Comparison of ENCODE assay signal across 21 cellular contexts in genomic region chr10:128115356-128115755, GRCh38. TPM values are rescaled to one million over a fixed set of nuclear protein-coding genes. Genes with fewer than 3 reads are reported as not detected.
A peak's percentile ranks its signal among the peaks of the same experiment; 100 is the strongest.
DNase-seq lines count a peak whose midpoint lies in the region; ATAC-seq, FAIRE-seq and TF ChIP-seq lines count a peak whose summit lies in the region.
"Had no signal": no experiment of that assay in that cellular context is flagged by ENCODE, and none has a peak within 500 bp of the region (broad histone marks: within the 10 kb centered on the region; RNA-seq: fewer than 3 reads in every experiment).

No MANE protein-coding gene starts in this region.

- ATAC-seq in HepG2 (no peak), right lobe of liver (no peak), Panc1 (no peak), esophagus mucosa (no peak)

- no peak overlapping the region for H2BK12ac ChIP-seq in H1 (ENCODE audit: low read depth, low read length)

- no peak for TF ChIP-seq CTCF in HepG2 (CRISPR knock-in tag; IDR thresholded peaks at IDR 0.05)
- TF ChIP-seq CTCF in right lobe of liver (IDR thresholded peaks at IDR 0.05): no peak
- TF ChIP-seq CTCF in Panc1 (IDR thresholded peaks at IDR 0.05): no peak
- no peak for TF ChIP-seq CTCF in H1 (IDR thresholded peaks at IDR 0.05; ENCODE audit: control extremely low read depth in 1 of 3, insufficient read depth in 1 of 3, low read depth in 1 of 3, low read length in 3 of 3)

- FAIRE-seq in HepG2 (lab: Jason Lieb, UNC) (no peak), H1 (lab: Jason Lieb, UNC) (no peak)
- FAIRE-seq: G401.6, H54 had no signal

- in situ Hi-C loops in HepG2 (cut with HindIII; ENCODE audit: extremely low pct_ligation_motif_present, low pct_unique_long_range_greater_than_20kb) (no loop called here), Panc1 (cut with HindIII; ENCODE audit: low pct_unique_long_range_greater_than_20kb, low sequenced_read_pairs) (no loop called here)

- no peak overlapping the region for H2AK5ac ChIP-seq in H1 (ENCODE audit: low read depth, low read length)

- no peak for DNase-seq in HepG2 (ENCODE audit: low spot score)
- no peak for DNase-seq in right lobe of liver
- no peak for DNase-seq in Panc1 (ENCODE audit: low read depth, low spot score)
- DNase-seq in H1 (ENCODE audit: low read depth in 1 of 2, low spot score in 2 of 2): no peak
- DNase-seq in effector memory CD4-positive, alpha-beta T cell: no peak
- DNase-seq in retina: no peak
- DNase-seq: AML-193; CD4-positive, alpha-beta T cell; KBM-7; MG63; NCI-H2029; NCI-H446; NCI-H524 treated with DMSO at 0.1 percent for 48 hours; NCI-H774; SHP77 had no signal

- CTCF ChIA-PET in HepG2 (lab: Yijun Ruan, JAX; ENCODE audit: low intra/inter-chr PET ratio, low total read pairs): no interaction called here
- CTCF ChIA-PET in Panc1 (lab: Charles Lee): no interaction called here
- CTCF ChIA-PET in H1 (lab: Charles Lee; ENCODE audit: partially characterized antibody): interaction anchor here (0.7 to 3.2 kb wide), 10 partner anchors 9 to 39 kb away, joined by 3 to 20 read pairs (median 4); no protein-coding TSS in a partner anchor

- no peak overlapping the region for H2BK5ac ChIP-seq in H1 (ENCODE audit: low read depth, low read length)

- TF ChIP-seq POLR2A in HepG2 (IDR thresholded peaks at IDR 0.05; ENCODE audit: insufficient read depth in 1 of 2, low read depth in 2 of 2, low read length in 2 of 2): no peak
- no peak for TF ChIP-seq POLR2A in right lobe of liver (IDR thresholded peaks at IDR 0.05)
- no peak for TF ChIP-seq POLR2A in H1 (IDR thresholded peaks at IDR 0.05; ENCODE audit: control extremely low read depth in 1 of 2, low read depth in 2 of 2, low read length in 2 of 2)

- no peak overlapping the region for H3K23ac ChIP-seq in H1 (ENCODE audit: insufficient read length)

- no peak overlapping the region for H3K18ac ChIP-seq in H1 (ENCODE audit: extremely low read depth, low read length)

- H3K79me1 ChIP-seq in H1 (ENCODE audit: low read depth, low read length): no peaks in the 10 kb centered on the region

- no peak overlapping the region for H2BK20ac ChIP-seq in H1 (ENCODE audit: low read length)

- H3K27me3 ChIP-seq in HepG2 (ENCODE audit: control insufficient read depth in 1 of 2, insufficient read depth in 2 of 2, low read length in 2 of 2): no peaks in the 10 kb centered on the region
- no peaks in the 10 kb centered on the region for H3K27me3 ChIP-seq in right lobe of liver
- no peaks in the 10 kb centered on the region for H3K27me3 ChIP-seq in Panc1 (ENCODE audit: control insufficient read depth, insufficient read depth, low read length)
- no peaks in the 10 kb centered on the region for H3K27me3 ChIP-seq in H1 (replicated peaks in 1 of 4; ENCODE audit: control insufficient read depth in 3 of 4, extremely low read depth in 1 of 4, insufficient read depth in 3 of 4, low read length in 3 of 4)
- H3K27me3 ChIP-seq in effector memory CD4-positive, alpha-beta T cell (replicated peaks; ENCODE audit: control insufficient read depth, insufficient read depth, low read length, poor library complexity, severe bottlenecking): no peaks in the 10 kb centered on the region
- H3K27me3 ChIP-seq: BLaER1 treated with 17β-estradiol and CSF1 and Interleukin-3, amounts not matched to agents 10 nM and 100 nM; MG63 had no signal

- H4K91ac ChIP-seq in H1 (replicated peaks; ENCODE audit: insufficient read length, low read length): no peak overlapping the region

- POLR2A ChIA-PET in HepG2 (lab: Yijun Ruan, JAX): no interaction called here
- POLR2A ChIA-PET in Panc1 (lab: Charles Lee): interaction anchor here (0.5 kb wide), 1 partner anchor 13 kb away, joined by 5 read pairs; no protein-coding TSS in a partner anchor
- POLR2A ChIA-PET in H1 (lab: Charles Lee; ENCODE audit: partially characterized antibody): interaction anchor here (1.1 kb wide), 1 partner anchor 10 kb away, joined by 3 read pairs; no protein-coding TSS in a partner anchor

- H2AFZ ChIP-seq in HepG2 (ENCODE audit: low read length): no peak overlapping the region
- H2AFZ ChIP-seq in H1 (ENCODE audit: low read length): no peak overlapping the region

- H3K23me2 ChIP-seq in H1 (ENCODE audit: low read depth, low read length): no peaks in the 10 kb centered on the region

- no peak overlapping the region for H3K14ac ChIP-seq in H1 (ENCODE audit: insufficient read length)

- H3K9me3 ChIP-seq in HepG2 (ENCODE audit: low read length) (no peaks in the 10 kb centered on the region), right lobe of liver (no peaks in the 10 kb centered on the region), Panc1 (ENCODE audit: control insufficient read depth, insufficient read depth, low read depth, low read length) (no peaks in the 10 kb centered on the region), H1 (ENCODE audit: insufficient read depth in 2 of 2, low read depth in 1 of 2, low read length in 1 of 2) (no peaks in the 10 kb centered on the region)
- H3K9me3 ChIP-seq in effector memory CD4-positive, alpha-beta T cell (ENCODE audit: control insufficient read depth, low read length): no peaks in the 10 kb centered on the region
- H3K9me3 ChIP-seq: BLaER1 treated with 17β-estradiol and CSF1 and Interleukin-3, amounts not matched to agents 10 nM and 100 nM; MG63 had no signal

- H3K79me2 ChIP-seq in HepG2 (ENCODE audit: insufficient read depth, low read length) (no peaks in the 10 kb centered on the region), H1 (ENCODE audit: control insufficient read depth in 1 of 2, insufficient read depth in 2 of 2, low read length in 2 of 2) (no peaks in the 10 kb centered on the region)

- TF ChIP-seq RAD21 in HepG2 (CRISPR knock-in tag; IDR thresholded peaks at IDR 0.05) (no peak), H1 (IDR thresholded peaks at IDR 0.05 in 1 of 2, conservative IDR thresholded peaks at IDR 0.05 in 1 of 2; ENCODE audit: low read depth in 2 of 2, low read length in 2 of 2) (no peak)

- H3K9ac ChIP-seq in HepG2 (ENCODE audit: insufficient read depth, low read depth, low read length): no peak overlapping the region
- no peak overlapping the region for H3K9ac ChIP-seq in H1 (replicated peaks in 1 of 4; ENCODE audit: extremely low read depth in 1 of 4, low read depth in 3 of 4, low read length in 3 of 4)
- H3K9ac ChIP-seq: BLaER1 treated with 17β-estradiol and CSF1 and Interleukin-3, amounts not matched to agents 10 nM and 100 nM had no signal

- H3K4ac ChIP-seq in H1 (replicated peaks; ENCODE audit: insufficient read length, low read depth, low read length): no peak overlapping the region

- H3K36me3 ChIP-seq in HepG2 (replicated peaks in 1 of 2; ENCODE audit: control insufficient read depth in 1 of 2, insufficient read depth in 2 of 2, low read length in 2 of 2) (peaks cover 17 to 89% of the 10 kb centered on the region in 2 experiments), right lobe of liver (no peaks in the 10 kb centered on the region), Panc1 (ENCODE audit: control insufficient read depth, insufficient read depth, low read length) (peaks cover 80% of the 10 kb centered on the region), H1 (ENCODE audit: control insufficient read depth in 2 of 4, insufficient read depth in 4 of 4, low read length in 3 of 4) (peaks cover 28 to 75% (median 69%) of the 10 kb centered on the region in 4 experiments)
- no peaks in the 10 kb centered on the region for H3K36me3 ChIP-seq in effector memory CD4-positive, alpha-beta T cell (ENCODE audit: control insufficient read depth, insufficient read depth, low read length)

- BruUV-seq in HepG2 (replicated peaks; lab: Mats Ljungman, UMichigan) (TSS peak; percentile 25), Panc1 (replicated peaks; lab: Mats Ljungman, UMichigan) (TSS peak; percentile 73)

- no peak overlapping the region for H3K56ac ChIP-seq in H1 (replicated peaks; ENCODE audit: insufficient read length, low read depth, low read length)

- no peak overlapping the region for H4K8ac ChIP-seq in H1 (ENCODE audit: extremely low read depth, insufficient read depth, low read length)

- H4K20me1 ChIP-seq in HepG2 (ENCODE audit: insufficient read depth, low read length) (no peaks in the 10 kb centered on the region), H1 (replicated peaks in 1 of 2; ENCODE audit: control insufficient read depth in 1 of 2, insufficient read depth in 2 of 2, low read length in 2 of 2) (peaks cover 0 to 1% of the 10 kb centered on the region in 2 experiments)

- H3K4me2 ChIP-seq in HepG2 (ENCODE audit: low read depth, low read length) (no peak overlapping the region), H1 (ENCODE audit: insufficient read depth in 1 of 2, low read depth in 2 of 2, low read length in 2 of 2) (no peak overlapping the region)

- H2BK15ac ChIP-seq in H1 (ENCODE audit: low read length): no peak overlapping the region

- no peak overlapping the region for H4K5ac ChIP-seq in H1 (ENCODE audit: insufficient read length, low read depth, low read length)

- H3K4me3 ChIP-seq in HepG2 (replicated peaks in 1 of 3; ENCODE audit: insufficient read depth in 1 of 3, low read depth in 2 of 3, low read length in 3 of 3) (no peak overlapping the region), right lobe of liver (no peak overlapping the region), Panc1 (ENCODE audit: low read depth in 2 of 2, low read length in 2 of 2) (no peak overlapping the region), H1 (ENCODE audit: extremely low read depth in 1 of 4, insufficient read depth in 2 of 4, low read depth in 3 of 4, low read length in 4 of 4) (no peak overlapping the region)
- H3K4me3 ChIP-seq in effector memory CD4-positive, alpha-beta T cell (ENCODE audit: insufficient read depth, low read depth, low read length, poor library complexity, severe bottlenecking): no peak overlapping the region
- H3K4me3 ChIP-seq: BLaER1 treated with 17β-estradiol and CSF1 and Interleukin-3, amounts not matched to agents 10 nM and 100 nM; MG63 had no signal

- 98% methylated on average over 8 of the region's 8 CpGs for WGBS in HepG2 (ENCODE audit: low lambda C conversion rate)
- WGBS in right lobe of liver (ENCODE audit: insufficient coverage, low coverage, low lambda C conversion rate, missing lambda C conversion rate): 95% methylated on average over 8 of the region's 8 CpGs
- WGBS in H1 (ENCODE audit: extremely low coverage in 1 of 2, insufficient coverage in 1 of 2, insufficient read length in 1 of 2, insufficient replicate concordance in 2 of 2, low coverage in 1 of 2, low lambda C conversion rate in 2 of 2, missing lambda C conversion rate in 1 of 2), 2 experiments: 91% methylated on average over 8 of the region's 8 CpGs; no CpG with 5 or more reads in 1 of the 2 experiments

- H3K27ac ChIP-seq in HepG2 (ENCODE audit: extremely low read length, insufficient read depth, low read length) (no peak overlapping the region), right lobe of liver (no peak overlapping the region), Panc1 (ENCODE audit: low read length) (no peak overlapping the region), H1 (ENCODE audit: low read depth, low read length) (no peak overlapping the region)
- H3K27ac ChIP-seq in effector memory CD4-positive, alpha-beta T cell (ENCODE audit: insufficient read depth, low read length, poor library complexity, severe bottlenecking): no peak overlapping the region
- H3K27ac ChIP-seq: BLaER1 treated with 17β-estradiol and CSF1 and Interleukin-3, amounts not matched to agents 10 nM and 100 nM; HL-60; RWPE1 had no signal

- H3K4me1 ChIP-seq in HepG2 (ENCODE audit: insufficient read depth, low read length) (no peaks in the 10 kb centered on the region), right lobe of liver (no peaks in the 10 kb centered on the region), Panc1 (ENCODE audit: control insufficient read depth, insufficient read depth, low read length) (no peaks in the 10 kb centered on the region), H1 (replicated peaks in 1 of 4; ENCODE audit: control insufficient read depth in 3 of 4, insufficient read depth in 4 of 4, low read length in 3 of 4) (no peaks in the 10 kb centered on the region)
- H3K4me1 ChIP-seq in effector memory CD4-positive, alpha-beta T cell (ENCODE audit: control insufficient read depth, insufficient read depth, low read length, poor library complexity, severe bottlenecking): no peaks in the 10 kb centered on the region

- TF ChIP-seq EP300 in HepG2 (IDR thresholded peaks at IDR 0.05; ENCODE audit: low read depth in 2 of 2, low read length in 2 of 2): no peak
- no peak for TF ChIP-seq EP300 in HepG2 (CRISPR knock-in tag; IDR thresholded peaks at IDR 0.05; ENCODE audit: borderline replicate concordance)
- no peak for TF ChIP-seq EP300 in H1 (IDR thresholded peaks at IDR 0.05; ENCODE audit: borderline replicate concordance in 1 of 2, low read depth in 2 of 2, low read length in 2 of 2)

- intact Hi-C loops in HepG2 (cut with micrococcal nuclease; ENCODE audit: unreplicated experiment) (no loop called here), right lobe of liver (cut with DNase I) (no loop called here), Panc1 (cut with micrococcal nuclease; ENCODE audit: unreplicated experiment) (no loop called here)

- no peak overlapping the region for H2BK120ac ChIP-seq in H1 (replicated peaks; ENCODE audit: low read depth, low read length)

RNA-seq across cellular contexts. Expression of gene MKI67, which starts 10.9 kb away (rescaled TPM):
- total RNA-seq in HepG2 (2016; rRNA removed; fragmentation: Illumina TruSeq; extraction: Trizol) (22.9 and 54.3 TPM in 2 replicates), right lobe of liver (1 to 10 TPM in 4 of 6 experiments, under 1 TPM in 2; 0.42 to 4.6 (median 1.9) TPM), Panc1 (2021; ENCODE audit: unreplicated experiment) (151 TPM), esophagus mucosa (51.7 TPM)
- 2.3 and 2.6 TPM in 2 replicates for total RNA-seq in HepG2 (2016; cell fraction: cytosol; rRNA removed; fragmentation: Illumina TruSeq; extraction: Trizol; ENCODE audit: low read depth)
- 19.0 and 47.1 TPM in 2 replicates for total RNA-seq in HepG2 (2016; cell fraction: insoluble cytoplasmic fraction; rRNA removed; fragmentation: Illumina TruSeq; extraction: Trizol)
- 8.0 and 10.9 TPM in 2 replicates for total RNA-seq in HepG2 (2016; cell fraction: membrane; rRNA removed; fragmentation: Illumina TruSeq; extraction: Trizol)
- total RNA-seq in HepG2 (2016; cell fraction: nucleus; rRNA removed; fragmentation: Illumina TruSeq; extraction: Trizol): 63.2 and 64.1 TPM in 2 replicates
- polyA plus RNA-seq in HepG2 (2011; rRNA removed) (4.7 and 6.7 TPM in 2 replicates), H1 (2011; rRNA removed) (13.0 and 15.8 TPM in 2 replicates)
- 5.0 and 5.1 TPM in 2 replicates for polyA plus RNA-seq in HepG2 (2011; cell fraction: cytosol; rRNA removed)
- polyA plus RNA-seq in HepG2 (2011; cell fraction: nucleus; rRNA removed): 10.0 and 14.1 TPM in 2 replicates
- polyA plus RNA-seq in HepG2 (2012): 6.6 and 17.1 TPM in 2 replicates
- polyA plus RNA-seq in HepG2 (2016; cell fraction: cytosol; fragmentation: Illumina TruSeq; extraction: Trizol; ENCODE audit: low read depth): 1.0 and 1.3 TPM in 2 replicates
- 49.6 and 59.8 TPM in 2 replicates for polyA plus RNA-seq in HepG2 (2016; cell fraction: insoluble cytoplasmic fraction; fragmentation: Illumina TruSeq; extraction: Trizol; ENCODE audit: low read depth)
- 2.2 and 3.0 TPM in 2 replicates for polyA plus RNA-seq in HepG2 (2016; cell fraction: membrane; fragmentation: Illumina TruSeq; extraction: Trizol; ENCODE audit: low read depth)
- 88.9 and 112 TPM in 2 replicates for polyA plus RNA-seq in HepG2 (2016; cell fraction: nucleus; fragmentation: Illumina TruSeq; extraction: Trizol; ENCODE audit: insufficient read depth, low read depth)
- 8.0 and 51.1 TPM in 2 replicates for polyA minus RNA-seq in HepG2 (2011; rRNA and poly(A)+ RNA removed; ENCODE audit: low replicate concordance)
- 16.7 and 21.3 TPM in 2 replicates for polyA minus RNA-seq in HepG2 (2011; cell fraction: cytosol; rRNA and poly(A)+ RNA removed)
- 25.5 and 35.3 TPM in 2 replicates for polyA minus RNA-seq in HepG2 (2011; cell fraction: nucleus; rRNA and poly(A)+ RNA removed)
- polyA plus RNA-seq in Panc1 (2012; ENCODE audit: insufficient read length): 33.8 TPM
- 83.3 and 85.1 TPM in 2 replicates for total RNA-seq in H1 (2021; fragmentation: NEBNext Ultra II Directional; extraction: Animal tissue kit (Norgen Biotek cat#: 25700))
- 16.1 TPM for polyA plus RNA-seq in H1 (2011; cell fraction: cytosol; rRNA removed)
- 49.0 TPM for polyA plus RNA-seq in H1 (2011; cell fraction: nucleus; rRNA removed)
- 30.5 to 46.1 TPM (median 38.1 TPM) in 4 replicates for polyA plus RNA-seq in H1 (2012, experiment 1 of 2)
- polyA plus RNA-seq in H1 (2012, experiment 2 of 2): 2.3 TPM
- 51.4 TPM for polyA plus RNA-seq in H1 (2013, experiment 1 of 2)
- polyA plus RNA-seq in H1 (2013, experiment 2 of 2): 46.2 TPM
- 23.9 and 34.5 TPM in 2 replicates for polyA minus RNA-seq in H1 (2011; rRNA and poly(A)+ RNA removed)
- 30.2 TPM for polyA minus RNA-seq in H1 (2011; cell fraction: cytosol; rRNA and poly(A)+ RNA removed)
- 70.5 TPM for polyA minus RNA-seq in H1 (2011; cell fraction: nucleus; rRNA and poly(A)+ RNA removed)

Comparison
In these comparisons a context has a peak if more than half of its experiments do, and no peak if none do; other contexts are left out.
1. Of the 41 proteins assayed by ChIP-seq in both HepG2 and H1: peak only in HepG2: none; only in H1: none; in both: CEBPB; in neither: 40.